ENCODE assay signal across 11 cellular contexts in genomic region chr12:16454481-16454880, GRCh38.
"Had no signal": no experiment of that assay in that cellular context is flagged by ENCODE, and none has a peak within 500 bp of the region (broad histone marks: within the 10 kb centered on the region; RNA-seq: fewer than 3 reads in every experiment).

No MANE protein-coding gene starts in this region.

- ATAC-seq: activated CD4-positive, CD25-positive, alpha-beta regulatory T cell treated with anti-CD3 and anti-CD28 coated beads, Interleukin-2, amount 50 U/mL, for 24 hours had no signal

- H3K4me2 ChIP-seq: neural progenitor cell, smooth muscle cell had no signal

- H3K9me3 Mint-ChIP-seq: neural progenitor cell had no signal

- H3K27ac Mint-ChIP-seq: neural progenitor cell; T-helper 2 cell treated with Interferon-gamma antibody and Interleukin-4, amounts not matched to agents 5 μg/mL and 100 μg/mL, for 36 hours had no signal

- H3K4me1 ChIP-seq: adrenal gland, parathyroid adenoma, thyroid gland had no signal

- H3K27me3 ChIP-seq: adrenal gland, neural progenitor cell, thyroid gland had no signal

- H3K9ac ChIP-seq: neural progenitor cell, parathyroid adenoma had no signal

- H3K4me3 Mint-ChIP-seq: neural progenitor cell; T-helper 2 cell treated with Interferon-gamma antibody and Interleukin-4, amounts not matched to agents 5 μg/mL and 100 μg/mL, for 36 hours had no signal

- H3K27ac ChIP-seq: adrenal gland, neural progenitor cell, parathyroid adenoma, thyroid gland had no signal

- H3K9me3 ChIP-seq: adrenal gland, thyroid gland had no signal

- DNase-seq: activated naive CD4-positive, alpha-beta T cell treated with anti-CD3 and anti-CD28 coated beads, Interleukin-2, amount 50 U/mL, for 16 hours; adrenal gland; midbrain; retina; SW 1271; thyroid gland had no signal

- H3K4me3 ChIP-seq: adrenal gland, neural progenitor cell, smooth muscle cell, thyroid gland had no signal

- H3K36me3 ChIP-seq: adrenal gland, neural progenitor cell, thyroid gland had no signal

- H3K36me3 Mint-ChIP-seq: neural progenitor cell had no signal

- H2AFZ ChIP-seq: neural progenitor cell, parathyroid adenoma had no signal

- H3K79me2 ChIP-seq: parathyroid adenoma had no signal
